ENCODE assay signal across 23 cellular contexts in genomic region chr16:23692190-23692837, GRCh38. TPM values are rescaled to one million over a fixed set of nuclear protein-coding genes. Genes with fewer than 3 reads are reported as not detected.
"Had no signal": no experiment of that assay in that cellular context is flagged by ENCODE, and none has a peak within 500 bp of the region (broad histone marks: within the 10 kb centered on the region; RNA-seq: fewer than 3 reads in every experiment).

No MANE protein-coding gene starts in this region.

- H3K4me1 ChIP-seq: prostate gland, thyroid gland, upper lobe of right lung had no signal

- H3K9me3 ChIP-seq: esophagus muscularis mucosa, gastrocnemius medialis, prostate gland, right atrium auricular region, thyroid gland, upper lobe of right lung had no signal

- H3K27me3 ChIP-seq: esophagus muscularis mucosa, gastrocnemius medialis, right atrium auricular region, thyroid gland had no signal

- H3K4me3 ChIP-seq: coronary artery, esophagus muscularis mucosa, gastrocnemius medialis, prostate gland, right atrium auricular region, thyroid gland, upper lobe of right lung had no signal

- DNase-seq: activated B cell treated with CpG ODN at 0.5 μM for 24 hours; activated CD4-positive, alpha-beta memory T cell treated with anti-CD3 and anti-CD28 coated beads for 36 hours; activated CD4-positive, alpha-beta T cell treated with anti-CD3 and anti-CD28 coated beads for 36 hours; activated effector memory CD4-positive, alpha-beta T cell treated with anti-CD3 and anti-CD28 coated beads, Interleukin-2, amount 50 U/mL, for 16 hours; activated naive CD4-positive, alpha-beta T cell treated with anti-CD3 and anti-CD28 coated beads, Interleukin-2, amount 10 ng/mL, durations not matched to agents 7 days and 5 days; cerebellar nuclear complex; hippocampal formation; naive B cell; stimulated activated CD4-positive, alpha-beta T cell treated with anti-CD3 and anti-CD28 coated beads, Interleukin-12 subunit alpha, Interleukin-12 subunit beta, amount 100 ng/mL, for 4 hours; stimulated activated CD4-positive, alpha-beta T cell treated with anti-CD3 and anti-CD28 coated beads, Interleukin-4, amount 100 ng/mL, for 4 hours; stimulated activated naive CD8-positive, alpha-beta T cell treated with anti-CD3 and anti-CD28 coated beads, Interleukin-15, Interleukin-2, amounts not matched to agents 100 U/mL and 50 U/mL, for 24 hours; T-helper 17 cell; thyroid gland; upper lobe of right lung had no signal

- ATAC-seq: activated CD4-positive, alpha-beta T cell treated with anti-CD3 and anti-CD28 coated beads for 36 hours; stimulated activated naive CD8-positive, alpha-beta T cell treated with anti-CD3 and anti-CD28 coated beads, Interleukin-15, Interleukin-2, amounts not matched to agents 100 U/mL and 50 U/mL, for 24 hours; T-helper 17 cell; upper lobe of right lung had no signal

- H3K27ac ChIP-seq: coronary artery, esophagus muscularis mucosa, prostate gland, right atrium auricular region, thyroid gland, upper lobe of right lung had no signal

RNA-seq across cellular contexts. Expression of gene ERN2, which starts 20.7 kb away (rescaled TPM):
- total RNA-seq: activated B cell treated with CpG ODN at 0.5 μM for 24 hours; activated CD4-positive, alpha-beta memory T cell treated with anti-CD3 and anti-CD28 coated beads for 36 hours; activated CD4-positive, alpha-beta T cell treated with anti-CD3 and anti-CD28 coated beads for 36 hours; mononuclear cell; osteocyte; right atrium auricular region; skeletal muscle tissue; subcutaneous adipose tissue; T-helper 17 cell; thyroid gland had no signal
